ENCODE assay signal across 14 cellular contexts in the genomic region with DNA sequence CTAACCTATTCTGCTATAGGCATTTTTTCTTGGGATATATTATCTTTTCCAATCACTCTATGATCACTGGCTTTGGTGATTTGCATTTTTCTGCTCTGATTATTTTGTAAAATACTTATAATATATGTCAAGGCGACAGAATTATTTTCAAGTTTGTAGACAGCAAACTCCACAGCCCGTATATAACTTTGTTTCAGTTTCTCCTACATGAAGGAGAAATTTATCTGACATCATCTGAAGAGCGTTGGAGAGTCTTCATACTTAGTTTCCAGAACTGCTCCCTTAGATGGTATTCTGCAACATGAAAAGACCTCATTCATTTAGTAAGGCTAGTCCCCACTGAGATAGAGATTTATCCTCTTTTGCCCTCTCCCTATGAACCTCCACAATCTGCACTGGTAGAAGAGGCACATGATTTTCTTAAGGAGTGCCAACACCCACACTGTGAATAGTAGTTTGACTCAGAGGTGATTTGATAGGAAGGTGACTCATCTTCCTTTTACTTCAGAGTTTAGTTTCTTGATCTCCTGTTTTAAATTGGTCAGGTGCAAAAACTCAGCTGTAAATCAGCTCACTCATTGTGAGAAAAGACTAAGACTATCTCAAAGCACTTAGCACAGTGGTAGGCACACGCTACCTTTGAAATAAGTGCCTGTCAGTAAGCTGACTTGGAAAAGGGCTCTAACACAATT.
DNase-seq lines count a peak whose midpoint lies in the region; ATAC-seq, FAIRE-seq and TF ChIP-seq lines count a peak whose summit lies in the region.
"Had no signal": no experiment of that assay in that cellular context is flagged by ENCODE, and none has a peak within 500 bp of the region (broad histone marks: within the 10 kb centered on the region; RNA-seq: fewer than 3 reads in every experiment).

No MANE protein-coding gene starts in this region.

- H3K27ac Mint-ChIP-seq in activated naive CD4-positive, alpha-beta T cell treated with anti-CD3 and anti-CD28 coated beads for 36 hours, result no peak overlapping the region
- H3K27ac Mint-ChIP-seq: mesothelial cell of epicardium had no signal

- peak; percentile 11 for DNase-seq in activated naive CD4-positive, alpha-beta T cell treated with anti-CD3 and anti-CD28 coated beads for 36 hours
- no peak for DNase-seq in activated naive CD4-positive, alpha-beta T cell treated with Interleukin-2 at 50 U/mL for 16 hours
- DNase-seq in RKO (ENCODE audit: low spot score), result peak; percentile 95
- DNase-seq in foreskin keratinocyte, result peak; percentile 76 to 88
- DNase-seq in urothelium cell line (ENCODE audit: low spot score), result peak; percentile 26
- no peak for DNase-seq in Right ventricle myocardium inferior (ENCODE audit: missing footprints)
- no peak for DNase-seq in islet precursor cell
- DNase-seq: NCI-H187; sigmoid colon; stimulated activated CD8-positive, alpha-beta memory T cell treated with anti-CD3 and anti-CD28 coated beads, Interleukin-4, amount 100 ng/mL, for 48 hours had no signal

- no peaks in the 10 kb centered on the region for H3K27me3 ChIP-seq in foreskin keratinocyte
- H3K27me3 ChIP-seq: BLaER1 treated with 17β-estradiol and CSF1 and Interleukin-3, amounts not matched to agents 10 nM and 100 nM; sigmoid colon had no signal

- no peak for FAIRE-seq in urothelium cell line (lab: Jason Lieb, UNC)

- intact Hi-C loops in activated naive CD4-positive, alpha-beta T cell treated with anti-CD3 and anti-CD28 coated beads for 36 hours (cut with micrococcal nuclease), result loop anchor here (2.0 kb wide), 1 partner anchor 473 kb away; no protein-coding TSS in a partner anchor
- intact Hi-C loops in Right ventricle myocardium inferior (cut with DNase I), result no loop called here

- no peak overlapping the region for H3K4me3 Mint-ChIP-seq in activated naive CD4-positive, alpha-beta T cell treated with anti-CD3 and anti-CD28 coated beads for 36 hours
- H3K4me3 Mint-ChIP-seq: mesothelial cell of epicardium had no signal

- ATAC-seq in foreskin keratinocyte, result peak; percentile 100
- no peak for ATAC-seq in Right ventricle myocardium inferior
- no peak for ATAC-seq in GM19035 (IDR thresholded peaks at IDR 0.05; ENCODE audit: unreplicated experiment)

- H3K36me3 Mint-ChIP-seq in activated naive CD4-positive, alpha-beta T cell treated with anti-CD3 and anti-CD28 coated beads for 36 hours (ENCODE audit: low read depth), result no peaks in the 10 kb centered on the region
- H3K36me3 Mint-ChIP-seq: mesothelial cell of epicardium had no signal

- H3K4me1 ChIP-seq in foreskin keratinocyte, result peaks cover 8% of the 10 kb centered on the region
- H3K4me1 ChIP-seq: BLaER1 treated with 17β-estradiol and CSF1 and Interleukin-3, amounts not matched to agents 10 nM and 100 nM; sigmoid colon had no signal

- H3K27ac ChIP-seq in foreskin keratinocyte, result peak overlapping the region; percentile 62
- H3K27ac ChIP-seq: BLaER1 treated with 17β-estradiol and CSF1 and Interleukin-3, amounts not matched to agents 10 nM and 100 nM; sigmoid colon; SK-N-MC had no signal

- H3K4me1 Mint-ChIP-seq in activated naive CD4-positive, alpha-beta T cell treated with anti-CD3 and anti-CD28 coated beads for 36 hours (ENCODE audit: low read depth), result peaks cover 5% of the 10 kb centered on the region
- H3K4me1 Mint-ChIP-seq: mesothelial cell of epicardium had no signal

- TF ChIP-seq CTCF in foreskin keratinocyte (conservative IDR thresholded peaks at IDR 0.05), result no peak

- CTCF ChIA-PET in activated naive CD4-positive, alpha-beta T cell treated with anti-CD3 and anti-CD28 coated beads for 36 hours (lab: Charles Lee), result no interaction called here

- H3K27me3 Mint-ChIP-seq in activated naive CD4-positive, alpha-beta T cell treated with anti-CD3 and anti-CD28 coated beads for 36 hours (ENCODE audit: low read depth), result no peaks in the 10 kb centered on the region

- peaks cover 2% of the 10 kb centered on the region for H3K9me3 Mint-ChIP-seq in activated naive CD4-positive, alpha-beta T cell treated with anti-CD3 and anti-CD28 coated beads for 36 hours
- H3K9me3 Mint-ChIP-seq: mesothelial cell of epicardium had no signal

Comparison
In these comparisons a context has a peak if more than half of its experiments do, and no peak if none do; other contexts are left out.
1. DNase-seq: peak in activated naive CD4-positive, alpha-beta T cell treated with anti-CD3 and anti-CD28 coated beads for 36 hours (single experiment), RKO (single experiment), foreskin keratinocyte (2 of 2) and urothelium cell line (single experiment); none in activated naive CD4-positive, alpha-beta T cell treated with Interleukin-2 at 50 U/mL for 16 hours (single experiment), Right ventricle myocardium inferior (single experiment) and islet precursor cell (single experiment).